ENCODE assay signal across 2 cellular contexts in genomic region chr1:184002071-184002470, GRCh38.
A peak's percentile ranks its signal among the peaks of the same experiment; 100 is the strongest.
TF ChIP-seq lines count a peak whose summit lies in the region.

No MANE protein-coding gene starts in this region.

TF ChIP-seq in HepG2, 621 proteins besides CTCF, POLR2A, EP300 and RAD21 (continues in another document):
- TF ChIP-seq CAMTA2 (CRISPR knock-in tag; IDR thresholded peaks at IDR 0.05; ENCODE audit: borderline replicate concordance), result no peak
- peak; percentile 58 for TF ChIP-seq GATAD2A (CRISPR knock-in tag; IDR thresholded peaks at IDR 0.05)
- TF ChIP-seq CBFB (CRISPR knock-in tag; IDR thresholded peaks at IDR 0.05), result no peak
- no peak for TF ChIP-seq ZNF513 (CRISPR knock-in tag; conservative IDR thresholded peaks at IDR 0.05)
- no peak for TF ChIP-seq ZNF780A (CRISPR knock-in tag; IDR thresholded peaks at IDR 0.05)
- no peak for TF ChIP-seq NKX3-1 (CRISPR knock-in tag; IDR thresholded peaks at IDR 0.05)
- TF ChIP-seq MAFK (conservative IDR thresholded peaks at IDR 0.05 in 1 of 2, IDR thresholded peaks at IDR 0.05 in 1 of 2; ENCODE audit: low read length in 2 of 2), result peak; percentile 9 to 74; a peak in 2 of 4 replicates
- no peak for TF ChIP-seq SP1 (IDR thresholded peaks at IDR 0.05)
- TF ChIP-seq SP1 (CRISPR knock-in tag; IDR thresholded peaks at IDR 0.05), result 0 out of 2 replicates have a peak, but pooled peaks have one; percentile 24
- no peak for TF ChIP-seq ZNF343 (CRISPR knock-in tag; IDR thresholded peaks at IDR 0.05)
- TF ChIP-seq TAF1 (CRISPR knock-in tag; IDR thresholded peaks at IDR 0.05), result peak; percentile 26; the same call in 1 of the 2 replicates
- no peak for TF ChIP-seq ZNF468 (CRISPR knock-in tag; IDR thresholded peaks at IDR 0.05)
- no peak for TF ChIP-seq RNF219 (CRISPR knock-in tag; IDR thresholded peaks at IDR 0.05)
- no peak for TF ChIP-seq ZSCAN5A (CRISPR knock-in tag; IDR thresholded peaks at IDR 0.05; ENCODE audit: borderline replicate concordance)
- TF ChIP-seq MED1 (CRISPR knock-in tag; IDR thresholded peaks at IDR 0.05), result peak; percentile 70
- no peak for TF ChIP-seq CREBL2 (CRISPR knock-in tag; IDR thresholded peaks at IDR 0.05; ENCODE audit: borderline replicate concordance)
- no peak for TF ChIP-seq MXD1 (CRISPR knock-in tag; IDR thresholded peaks at IDR 0.05)
- no peak for TF ChIP-seq E2F1 (CRISPR knock-in tag; IDR thresholded peaks at IDR 0.05)
- no peak for TF ChIP-seq ZBTB3 (CRISPR knock-in tag; IDR thresholded peaks at IDR 0.05; ENCODE audit: borderline replicate concordance, low read depth)
- TF ChIP-seq MAFF (IDR thresholded peaks at IDR 0.05; ENCODE audit: low read depth, low read length), result 0 out of 2 replicates have a peak, but pooled peaks have one; percentile 31
- TF ChIP-seq SATB2 (CRISPR knock-in tag; IDR thresholded peaks at IDR 0.05), result no peak
- no peak for TF ChIP-seq HCFC1 (IDR thresholded peaks at IDR 0.05; ENCODE audit: low read depth, low read length)
- peak; percentile 28; the same call in 1 of the 2 replicates for TF ChIP-seq ZNF710 (CRISPR knock-in tag; IDR thresholded peaks at IDR 0.05; ENCODE audit: borderline replicate concordance)
- no peak for TF ChIP-seq ZNF776 (CRISPR knock-in tag; IDR thresholded peaks at IDR 0.05)

TF ChIP-seq in K562, 482 proteins besides CTCF, POLR2A, EP300 and RAD21 (continues in another document):
- TF ChIP-seq HLTF (IDR thresholded peaks at IDR 0.05), result no peak
- peak; percentile 81 for TF ChIP-seq ZNF316 (IDR thresholded peaks at IDR 0.05)
- no peak for TF ChIP-seq GABPB2 (CRISPR knock-in tag; conservative IDR thresholded peaks at IDR 0.05)
- TF ChIP-seq MAFG (tag; conservative IDR thresholded peaks at IDR 0.05), result peak; percentile 45; the same call in 1 of the 2 replicates
- TF ChIP-seq ZNF311 (CRISPR knock-in tag; IDR thresholded peaks at IDR 0.05), result peak; percentile 32; the same call in 1 of the 2 replicates
- TF ChIP-seq PREB (CRISPR knock-in tag; IDR thresholded peaks at IDR 0.05), result no peak
- TF ChIP-seq FOSL1 (tag; conservative IDR thresholded peaks at IDR 0.05), result 0 out of 2 replicates have a peak, but pooled peaks have one; percentile 36
- TF ChIP-seq MAFK (IDR thresholded peaks at IDR 0.05; ENCODE audit: low read length), result peak; percentile 14; the same call in 1 of the 2 replicates
- no peak for TF ChIP-seq SIX5 (IDR thresholded peaks at IDR 0.05; ENCODE audit: borderline replicate concordance in 1 of 2, insufficient read depth in 1 of 2, low read depth in 1 of 2, low read length in 2 of 2)
- no peak for TF ChIP-seq FOS (IDR thresholded peaks at IDR 0.05; ENCODE audit: extremely low read depth, insufficient read length)
- 0 out of 2 replicates have a peak, but pooled peaks have one; percentile 34 for TF ChIP-seq DPF2 (IDR thresholded peaks at IDR 0.05)
- no peak for TF ChIP-seq NR1H2 (CRISPR knock-in tag; IDR thresholded peaks at IDR 0.05)
- no peak for TF ChIP-seq RAD51 (IDR thresholded peaks at IDR 0.05; ENCODE audit: borderline replicate concordance, low read depth)
- TF ChIP-seq COPS2 (conservative IDR thresholded peaks at IDR 0.05), result no peak
- 0 out of 4 replicates have a peak, but pooled peaks of 1 of the 2 experiments have one; percentile 30 for TF ChIP-seq UBTF (IDR thresholded peaks at IDR 0.05; ENCODE audit: borderline replicate concordance in 1 of 2, low read depth in 2 of 2, low read length in 2 of 2)
- no peak for TF ChIP-seq ELK1 (CRISPR knock-in tag; IDR thresholded peaks at IDR 0.05)
- peak; percentile 85 for TF ChIP-seq DMBX1 (CRISPR knock-in tag; IDR thresholded peaks at IDR 0.05; ENCODE audit: borderline replicate concordance)
- TF ChIP-seq ZNF639 (CRISPR knock-in tag; conservative IDR thresholded peaks at IDR 0.05 in 1 of 2, IDR thresholded peaks at IDR 0.05 in 1 of 2), result 0 out of 4 replicates have a peak, but pooled peaks of 1 of the 2 experiments have one; percentile 38
- no peak for TF ChIP-seq MCM5 (IDR thresholded peaks at IDR 0.05; ENCODE audit: low read depth)
- no peak for TF ChIP-seq CREM (IDR thresholded peaks at IDR 0.05; ENCODE audit: low read depth)
- TF ChIP-seq ZZZ3 (IDR thresholded peaks at IDR 0.05), result no peak
- TF ChIP-seq C11orf30 (IDR thresholded peaks at IDR 0.05; ENCODE audit: low read depth), result peak; percentile 61
- TF ChIP-seq SMARCE1 (IDR thresholded peaks at IDR 0.05), result 0 out of 2 replicates have a peak, but pooled peaks have one; percentile 20
- TF ChIP-seq RCOR1 (IDR thresholded peaks at IDR 0.05; ENCODE audit: borderline replicate concordance in 1 of 2, low read depth in 2 of 2, low read length in 2 of 2), result no peak
- peak; percentile 18; the same call in 1 of the 2 replicates for TF ChIP-seq PKNOX1 (IDR thresholded peaks at IDR 0.05)
- TF ChIP-seq RFX5 (IDR thresholded peaks at IDR 0.05; ENCODE audit: low read depth, low read length), result no peak
- no peak for TF ChIP-seq SAFB2 (IDR thresholded peaks at IDR 0.05; ENCODE audit: borderline replicate concordance, low read depth, low read length, severe bottlenecking)
- peak; percentile 39; the same call in 1 of the 2 replicates for TF ChIP-seq MAFF (IDR thresholded peaks at IDR 0.05; ENCODE audit: low read length)
- no peak for TF ChIP-seq MGA (IDR thresholded peaks at IDR 0.05)
- TF ChIP-seq BACH1 (tag; IDR thresholded peaks at IDR 0.05), result peak; percentile 79
- no peak for TF ChIP-seq NBN (IDR thresholded peaks at IDR 0.05; ENCODE audit: low read depth)
- TF ChIP-seq TEAD1 (CRISPR knock-in tag; IDR thresholded peaks at IDR 0.05), result no peak
- TF ChIP-seq ZNF79 (CRISPR knock-in tag; IDR thresholded peaks at IDR 0.05; ENCODE audit: low read depth), result no peak
- TF ChIP-seq NR2C2 (CRISPR knock-in tag; IDR thresholded peaks at IDR 0.05), result no peak
- no peak for TF ChIP-seq NR2C2 (tag; IDR thresholded peaks at IDR 0.05)
- peak; percentile 61; the same call in 1 of the 2 replicates for TF ChIP-seq MECOM (CRISPR knock-in tag; IDR thresholded peaks at IDR 0.05)
